In genomic region chr3:12662593-12663310, GRCh38 we compare ENCODE assay signal across 8 cellular contexts. TPM values are rescaled to one million over a fixed set of nuclear protein-coding genes. Genes with fewer than 3 reads are reported as not detected.
A peak's percentile ranks its signal among the peaks of the same experiment; 100 is the strongest.
DNase-seq lines count a peak whose midpoint lies in the region; ATAC-seq lines count a peak whose summit lies in the region.

No MANE protein-coding gene starts in this region.

- H3K4me3 ChIP-seq in duodenal mucosa (ENCODE audit: low read depth in 1 of 2, low read length in 2 of 2): peak overlapping the region; percentile 95 to 99

- H3K27me3 Mint-ChIP-seq in memory B cell: no peaks in the 10 kb centered on the region

- no peaks in the 10 kb centered on the region for H3K36me3 ChIP-seq in duodenal mucosa (ENCODE audit: control insufficient read depth in 1 of 2, insufficient read depth in 2 of 2, low read length in 2 of 2)

- H3K27me3 ChIP-seq in duodenal mucosa (ENCODE audit: control insufficient read depth in 1 of 2, insufficient read depth in 2 of 2, low read length in 2 of 2): no peaks in the 10 kb centered on the region

- H3K4me1 Mint-ChIP-seq in memory B cell: peaks cover 30% of the 10 kb centered on the region

- H3K4me1 ChIP-seq in duodenal mucosa (ENCODE audit: control insufficient read depth in 1 of 2, insufficient read depth in 2 of 2, low read length in 2 of 2): peaks cover 27 to 30% of the 10 kb centered on the region in 2 donors

- peak overlapping the region; percentile 98 for H3K4me3 Mint-ChIP-seq in memory B cell

- peak overlapping the region; percentile 99 for H3K27ac ChIP-seq in duodenal mucosa (ENCODE audit: low read depth, low read length)

- ATAC-seq in memory B cell (ENCODE audit: low read depth): no peak

- H3K9ac ChIP-seq in duodenal mucosa (ENCODE audit: low read depth in 1 of 2, low read length in 2 of 2): peak overlapping the region; percentile 99

- DNase-seq in EH (ENCODE audit: low read depth): peak; percentile 52
- peak; percentile 78 for DNase-seq in LHCN-M2 (ENCODE audit: low read depth)
- peak; percentile 47 for DNase-seq in activated CD4-positive, alpha-beta T cell treated with anti-CD3 and anti-CD28 coated beads for 48 hours
- peak; percentile 8 to 16 for DNase-seq in memory B cell (ENCODE audit: low spot score in 2 of 2)
- DNase-seq in stimulated activated CD8-positive, alpha-beta memory T cell treated with anti-CD3 and anti-CD28 coated beads, Interleukin-15, amount 100 ng/mL, for 24 hours (ENCODE audit: low read depth): peak; percentile 16
- DNase-seq in NCI-H1105 treated with DMSO at 0.1 percent for 48 hours (lab: John Stamatoyannopoulos, UW): no peak
- no peak for DNase-seq in NCI-H128 (lab: John Stamatoyannopoulos, UW; ENCODE audit: unreplicated experiment)

- no peaks in the 10 kb centered on the region for H3K9me3 ChIP-seq in duodenal mucosa (ENCODE audit: control insufficient read depth in 1 of 2, low read length in 2 of 2)

- H3K9me3 Mint-ChIP-seq in memory B cell: no peaks in the 10 kb centered on the region

- H3K27ac Mint-ChIP-seq in memory B cell: peak overlapping the region; percentile 98

- no peaks in the 10 kb centered on the region for H3K36me3 Mint-ChIP-seq in memory B cell

RNA-seq across cellular contexts. Expression of gene RAF1, which starts 1.2 kb away (rescaled TPM):
- total RNA-seq in LHCN-M2 (2014; rRNA removed): 115 and 120 TPM in 2 replicates
- polyA plus RNA-seq in LHCN-M2 (2012): 66.9 TPM

Comparison
In these comparisons a context has a peak if more than half of its experiments do, and no peak if none do; other contexts are left out.
1. DNase-seq: peak in EH (single experiment), LHCN-M2 (single experiment), activated CD4-positive, alpha-beta T cell treated with anti-CD3 and anti-CD28 coated beads for 48 hours (single experiment), memory B cell (2 of 2) and stimulated activated CD8-positive, alpha-beta memory T cell treated with anti-CD3 and anti-CD28 coated beads, Interleukin-15, amount 100 ng/mL, for 24 hours (single experiment); none in NCI-H1105 treated with DMSO at 0.1 percent for 48 hours (single experiment) and NCI-H128 (single experiment).